Comparison of ENCODE assay signal across 1 cellular context in the genomic region with DNA sequence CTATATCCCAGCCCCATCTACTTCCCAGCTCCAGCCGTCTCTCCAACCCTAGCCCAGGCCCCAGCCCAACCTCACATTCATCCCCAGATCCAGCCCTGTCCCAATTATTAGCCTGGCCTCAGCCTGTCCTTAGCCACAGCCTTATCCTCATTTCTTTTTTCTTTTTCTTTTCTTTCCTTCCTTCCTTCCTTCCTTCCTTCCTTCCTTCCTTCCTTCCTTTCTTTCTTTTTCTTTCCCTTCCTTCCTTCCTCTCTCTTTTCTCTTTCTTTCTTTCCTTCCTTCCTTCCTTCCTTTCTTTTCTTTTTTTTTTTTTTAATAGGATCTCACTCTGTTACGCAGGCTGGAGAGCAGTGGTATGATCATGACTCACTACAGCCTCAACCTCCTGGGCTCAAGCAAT.
TF ChIP-seq lines count a peak whose summit lies in the region.

No MANE protein-coding gene starts in this region.

TF ChIP-seq in K562, 482 proteins besides CTCF, POLR2A, EP300 and RAD21:
- TF ChIP-seq, protein P1, sequence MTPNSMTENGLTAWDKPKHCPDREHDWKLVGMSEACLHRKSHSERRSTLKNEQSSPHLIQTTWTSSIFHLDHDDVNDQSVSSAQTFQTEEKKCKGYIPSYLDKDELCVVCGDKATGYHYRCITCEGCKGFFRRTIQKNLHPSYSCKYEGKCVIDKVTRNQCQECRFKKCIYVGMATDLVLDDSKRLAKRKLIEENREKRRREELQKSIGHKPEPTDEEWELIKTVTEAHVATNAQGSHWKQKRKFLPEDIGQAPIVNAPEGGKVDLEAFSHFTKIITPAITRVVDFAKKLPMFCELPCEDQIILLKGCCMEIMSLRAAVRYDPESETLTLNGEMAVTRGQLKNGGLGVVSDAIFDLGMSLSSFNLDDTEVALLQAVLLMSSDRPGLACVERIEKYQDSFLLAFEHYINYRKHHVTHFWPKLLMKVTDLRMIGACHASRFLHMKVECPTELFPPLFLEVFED (CRISPR knock-in tag; conservative IDR thresholded peaks at IDR 0.05), result 0 out of 2 replicates have a peak, but pooled peaks have one; percentile 63
- TF ChIP-seq SMARCA4 (IDR thresholded peaks at IDR 0.05), result no peak
- TF ChIP-seq, protein P2, sequence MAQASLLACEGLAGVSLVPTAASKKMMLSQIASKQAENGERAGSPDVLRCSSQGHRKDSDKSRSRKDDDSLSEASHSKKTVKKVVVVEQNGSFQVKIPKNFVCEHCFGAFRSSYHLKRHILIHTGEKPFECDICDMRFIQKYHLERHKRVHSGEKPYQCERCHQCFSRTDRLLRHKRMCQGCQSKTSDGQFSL (CRISPR knock-in tag; IDR thresholded peaks at IDR 0.05), result no peak
- TF ChIP-seq, protein P2 (tag; IDR thresholded peaks at IDR 0.05), result no peak
- TF ChIP-seq XRCC4 (IDR thresholded peaks at IDR 0.05; ENCODE audit: extremely low read depth, insufficient read depth, insufficient read length), result no peak
- TF ChIP-seq, protein P3, sequence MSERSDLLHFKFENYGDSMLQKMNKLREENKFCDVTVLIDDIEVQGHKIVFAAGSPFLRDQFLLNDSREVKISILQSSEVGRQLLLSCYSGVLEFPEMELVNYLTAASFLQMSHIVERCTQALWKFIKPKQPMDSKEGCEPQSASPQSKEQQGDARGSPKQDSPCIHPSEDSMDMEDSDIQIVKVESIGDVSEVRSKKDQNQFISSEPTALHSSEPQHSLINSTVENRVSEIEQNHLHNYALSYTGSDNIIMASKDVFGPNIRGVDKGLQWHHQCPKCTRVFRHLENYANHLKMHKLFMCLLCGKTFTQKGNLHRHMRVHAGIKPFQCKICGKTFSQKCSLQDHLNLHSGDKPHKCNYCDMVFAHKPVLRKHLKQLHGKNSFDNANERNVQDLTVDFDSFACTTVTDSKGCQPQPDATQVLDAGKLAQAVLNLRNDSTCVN (CRISPR knock-in tag; IDR thresholded peaks at IDR 0.05), result 0 out of 2 replicates have a peak, but pooled peaks have one; percentile 31
- no peak for TF ChIP-seq SAFB2 (IDR thresholded peaks at IDR 0.05; ENCODE audit: borderline replicate concordance, low read depth, low read length, severe bottlenecking)
- TF ChIP-seq MCM7 (IDR thresholded peaks at IDR 0.05), result 0 out of 4 replicates have a peak, but pooled peaks of 1 of the 2 experiments have one; percentile 25
- TF ChIP-seq, protein P4, sequence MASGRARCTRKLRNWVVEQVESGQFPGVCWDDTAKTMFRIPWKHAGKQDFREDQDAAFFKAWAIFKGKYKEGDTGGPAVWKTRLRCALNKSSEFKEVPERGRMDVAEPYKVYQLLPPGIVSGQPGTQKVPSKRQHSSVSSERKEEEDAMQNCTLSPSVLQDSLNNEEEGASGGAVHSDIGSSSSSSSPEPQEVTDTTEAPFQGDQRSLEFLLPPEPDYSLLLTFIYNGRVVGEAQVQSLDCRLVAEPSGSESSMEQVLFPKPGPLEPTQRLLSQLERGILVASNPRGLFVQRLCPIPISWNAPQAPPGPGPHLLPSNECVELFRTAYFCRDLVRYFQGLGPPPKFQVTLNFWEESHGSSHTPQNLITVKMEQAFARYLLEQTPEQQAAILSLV (tag; IDR thresholded peaks at IDR 0.05), result 0 out of 2 replicates have a peak, but pooled peaks have one; percentile 36
- no peak for TF ChIP-seq NRF1 (conservative IDR thresholded peaks at IDR 0.05 in 1 of 2, IDR thresholded peaks at IDR 0.05 in 1 of 2)
- TF ChIP-seq ELF4 (CRISPR knock-in tag; IDR thresholded peaks at IDR 0.05), result 0 out of 2 replicates have a peak, but pooled peaks have one; percentile 46
- no peak for TF ChIP-seq ETV5 (CRISPR knock-in tag; IDR thresholded peaks at IDR 0.05; ENCODE audit: low read depth)
- TF ChIP-seq CHD4 (IDR thresholded peaks at IDR 0.05; ENCODE audit: insufficient read depth, insufficient replicate concordance, low read depth, low read length, poor library complexity, severe bottlenecking), result no peak
- TF ChIP-seq, protein P5, sequence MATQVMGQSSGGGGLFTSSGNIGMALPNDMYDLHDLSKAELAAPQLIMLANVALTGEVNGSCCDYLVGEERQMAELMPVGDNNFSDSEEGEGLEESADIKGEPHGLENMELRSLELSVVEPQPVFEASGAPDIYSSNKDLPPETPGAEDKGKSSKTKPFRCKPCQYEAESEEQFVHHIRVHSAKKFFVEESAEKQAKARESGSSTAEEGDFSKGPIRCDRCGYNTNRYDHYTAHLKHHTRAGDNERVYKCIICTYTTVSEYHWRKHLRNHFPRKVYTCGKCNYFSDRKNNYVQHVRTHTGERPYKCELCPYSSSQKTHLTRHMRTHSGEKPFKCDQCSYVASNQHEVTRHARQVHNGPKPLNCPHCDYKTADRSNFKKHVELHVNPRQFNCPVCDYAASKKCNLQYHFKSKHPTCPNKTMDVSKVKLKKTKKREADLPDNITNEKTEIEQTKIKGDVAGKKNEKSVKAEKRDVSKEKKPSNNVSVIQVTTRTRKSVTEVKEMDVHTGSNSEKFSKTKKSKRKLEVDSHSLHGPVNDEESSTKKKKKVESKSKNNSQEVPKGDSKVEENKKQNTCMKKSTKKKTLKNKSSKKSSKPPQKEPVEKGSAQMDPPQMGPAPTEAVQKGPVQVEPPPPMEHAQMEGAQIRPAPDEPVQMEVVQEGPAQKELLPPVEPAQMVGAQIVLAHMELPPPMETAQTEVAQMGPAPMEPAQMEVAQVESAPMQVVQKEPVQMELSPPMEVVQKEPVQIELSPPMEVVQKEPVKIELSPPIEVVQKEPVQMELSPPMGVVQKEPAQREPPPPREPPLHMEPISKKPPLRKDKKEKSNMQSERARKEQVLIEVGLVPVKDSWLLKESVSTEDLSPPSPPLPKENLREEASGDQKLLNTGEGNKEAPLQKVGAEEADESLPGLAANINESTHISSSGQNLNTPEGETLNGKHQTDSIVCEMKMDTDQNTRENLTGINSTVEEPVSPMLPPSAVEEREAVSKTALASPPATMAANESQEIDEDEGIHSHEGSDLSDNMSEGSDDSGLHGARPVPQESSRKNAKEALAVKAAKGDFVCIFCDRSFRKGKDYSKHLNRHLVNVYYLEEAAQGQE (CRISPR knock-in tag; IDR thresholded peaks at IDR 0.05; ENCODE audit: low read depth), result no peak
- TF ChIP-seq, protein P6, sequence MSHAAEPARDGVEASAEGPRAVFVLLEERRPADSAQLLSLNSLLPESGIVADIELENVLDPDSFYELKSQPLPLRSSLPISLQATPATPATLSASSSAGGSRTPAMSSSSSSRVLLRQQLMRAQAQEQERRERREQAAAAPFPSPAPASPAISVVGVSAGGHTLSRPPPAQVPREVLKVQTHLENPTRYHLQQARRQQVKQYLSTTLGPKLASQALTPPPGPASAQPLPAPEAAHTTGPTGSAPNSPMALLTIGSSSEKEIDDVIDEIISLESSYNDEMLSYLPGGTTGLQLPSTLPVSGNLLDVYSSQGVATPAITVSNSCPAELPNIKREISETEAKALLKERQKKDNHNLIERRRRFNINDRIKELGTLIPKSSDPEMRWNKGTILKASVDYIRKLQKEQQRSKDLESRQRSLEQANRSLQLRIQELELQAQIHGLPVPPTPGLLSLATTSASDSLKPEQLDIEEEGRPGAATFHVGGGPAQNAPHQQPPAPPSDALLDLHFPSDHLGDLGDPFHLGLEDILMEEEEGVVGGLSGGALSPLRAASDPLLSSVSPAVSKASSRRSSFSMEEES (CRISPR knock-in tag; IDR thresholded peaks at IDR 0.05), result no peak
- TF ChIP-seq, protein P7, sequence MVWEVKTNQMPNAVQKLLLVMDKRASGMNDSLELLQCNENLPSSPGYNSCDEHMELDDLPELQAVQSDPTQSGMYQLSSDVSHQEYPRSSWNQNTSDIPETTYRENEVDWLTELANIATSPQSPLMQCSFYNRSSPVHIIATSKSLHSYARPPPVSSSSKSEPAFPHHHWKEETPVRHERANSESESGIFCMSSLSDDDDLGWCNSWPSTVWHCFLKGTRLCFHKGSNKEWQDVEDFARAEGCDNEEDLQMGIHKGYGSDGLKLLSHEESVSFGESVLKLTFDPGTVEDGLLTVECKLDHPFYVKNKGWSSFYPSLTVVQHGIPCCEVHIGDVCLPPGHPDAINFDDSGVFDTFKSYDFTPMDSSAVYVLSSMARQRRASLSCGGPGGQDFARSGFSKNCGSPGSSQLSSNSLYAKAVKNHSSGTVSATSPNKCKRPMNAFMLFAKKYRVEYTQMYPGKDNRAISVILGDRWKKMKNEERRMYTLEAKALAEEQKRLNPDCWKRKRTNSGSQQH (CRISPR knock-in tag; IDR thresholded peaks at IDR 0.05), result 0 out of 2 replicates have a peak, but pooled peaks have one; percentile 61
- TF ChIP-seq, protein P8, sequence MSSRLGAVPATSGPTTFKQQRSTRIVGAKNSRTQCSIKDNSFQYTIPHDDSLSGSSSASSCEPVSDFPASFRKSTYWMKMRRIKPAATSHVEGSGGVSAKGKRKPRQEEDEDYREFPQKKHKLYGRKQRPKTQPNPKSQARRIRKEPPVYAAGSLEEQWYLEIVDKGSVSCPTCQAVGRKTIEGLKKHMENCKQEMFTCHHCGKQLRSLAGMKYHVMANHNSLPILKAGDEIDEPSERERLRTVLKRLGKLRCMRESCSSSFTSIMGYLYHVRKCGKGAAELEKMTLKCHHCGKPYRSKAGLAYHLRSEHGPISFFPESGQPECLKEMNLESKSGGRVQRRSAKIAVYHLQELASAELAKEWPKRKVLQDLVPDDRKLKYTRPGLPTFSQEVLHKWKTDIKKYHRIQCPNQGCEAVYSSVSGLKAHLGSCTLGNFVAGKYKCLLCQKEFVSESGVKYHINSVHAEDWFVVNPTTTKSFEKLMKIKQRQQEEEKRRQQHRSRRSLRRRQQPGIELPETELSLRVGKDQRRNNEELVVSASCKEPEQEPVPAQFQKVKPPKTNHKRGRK (tag; IDR thresholded peaks at IDR 0.05), result peak; percentile 95
- no peak for TF ChIP-seq NONO (IDR thresholded peaks at IDR 0.05; ENCODE audit: low read depth in 2 of 2, low read length in 1 of 2)
